1 cellular context compared by ENCODE assay signal in the genomic region with DNA sequence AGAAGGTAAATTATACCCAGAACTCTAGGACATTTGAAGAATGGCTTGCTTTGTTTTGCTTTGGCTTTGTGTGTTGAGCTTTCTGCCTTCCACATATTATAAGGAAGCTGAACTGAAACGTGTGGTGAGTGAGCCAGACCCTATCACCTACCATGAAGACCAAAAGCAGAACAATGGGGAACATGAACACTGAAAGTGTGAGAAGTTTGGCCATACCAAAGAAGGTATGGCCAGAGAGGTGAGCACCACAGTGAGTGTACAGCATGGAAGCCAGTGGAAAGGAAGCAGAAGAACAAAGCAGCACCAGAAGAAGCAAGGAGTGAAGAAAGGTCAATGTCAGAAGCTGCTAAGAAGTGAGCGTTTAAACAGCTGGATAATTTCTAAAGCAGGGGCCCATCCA.
TF ChIP-seq lines count a peak whose summit lies in the region.

No MANE protein-coding gene starts in this region.

TF ChIP-seq in GM12878, 131 proteins besides CTCF, POLR2A, EP300 and RAD21 (continued from another document and continues in another):
- TF ChIP-seq, protein P1, sequence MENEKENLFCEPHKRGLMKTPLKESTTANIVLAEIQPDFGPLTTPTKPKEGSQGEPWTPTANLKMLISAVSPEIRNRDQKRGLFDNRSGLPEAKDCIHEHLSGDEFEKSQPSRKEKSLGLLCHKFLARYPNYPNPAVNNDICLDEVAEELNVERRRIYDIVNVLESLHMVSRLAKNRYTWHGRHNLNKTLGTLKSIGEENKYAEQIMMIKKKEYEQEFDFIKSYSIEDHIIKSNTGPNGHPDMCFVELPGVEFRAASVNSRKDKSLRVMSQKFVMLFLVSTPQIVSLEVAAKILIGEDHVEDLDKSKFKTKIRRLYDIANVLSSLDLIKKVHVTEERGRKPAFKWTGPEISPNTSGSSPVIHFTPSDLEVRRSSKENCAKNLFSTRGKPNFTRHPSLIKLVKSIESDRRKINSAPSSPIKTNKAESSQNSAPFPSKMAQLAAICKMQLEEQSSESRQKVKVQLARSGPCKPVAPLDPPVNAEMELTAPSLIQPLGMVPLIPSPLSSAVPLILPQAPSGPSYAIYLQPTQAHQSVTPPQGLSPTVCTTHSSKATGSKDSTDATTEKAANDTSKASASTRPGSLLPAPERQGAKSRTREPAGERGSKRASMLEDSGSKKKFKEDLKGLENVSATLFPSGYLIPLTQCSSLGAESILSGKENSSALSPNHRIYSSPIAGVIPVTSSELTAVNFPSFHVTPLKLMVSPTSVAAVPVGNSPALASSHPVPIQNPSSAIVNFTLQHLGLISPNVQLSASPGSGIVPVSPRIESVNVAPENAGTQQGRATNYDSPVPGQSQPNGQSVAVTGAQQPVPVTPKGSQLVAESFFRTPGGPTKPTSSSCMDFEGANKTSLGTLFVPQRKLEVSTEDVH (IDR thresholded peaks at IDR 0.05; ENCODE audit: low read depth, partially characterized antibody): no peak
- TF ChIP-seq KLF5 (IDR thresholded peaks at IDR 0.05; ENCODE audit: partially characterized antibody) (no peak), ZNF274 (IDR thresholded peaks at IDR 0.05; ENCODE audit: insufficient read depth, insufficient read length) (no peak), HDGF (IDR thresholded peaks at IDR 0.05) (peak; percentile 60; the same call in 1 of the 2 replicates), TARDBP (IDR thresholded peaks at IDR 0.05; ENCODE audit: borderline replicate concordance) (no peak), JUND (IDR thresholded peaks at IDR 0.05; ENCODE audit: low read depth, low read length) (no peak), SUZ12 (IDR thresholded peaks at IDR 0.05; ENCODE audit: unreplicated experiment) (no peak), CREB1 (IDR thresholded peaks at IDR 0.05; ENCODE audit: low read depth) (no peak), IKZF2 (IDR thresholded peaks at IDR 0.05) (peak; percentile 59; a peak in 2 of 4 replicates), CBX5 (IDR thresholded peaks at IDR 0.05; ENCODE audit: low read depth) (no peak), CBX3 (IDR thresholded peaks at IDR 0.05; ENCODE audit: borderline replicate concordance, low read depth) (no peak), DPF2 (IDR thresholded peaks at IDR 0.05) (no peak), SIX5 (IDR thresholded peaks at IDR 0.05; ENCODE audit: low read depth, low read length, severe bottlenecking) (no peak), HCFC1 (IDR thresholded peaks at IDR 0.05; ENCODE audit: low read length) (no peak), KDM1A (IDR thresholded peaks at IDR 0.05; ENCODE audit: borderline replicate concordance) (no peak), NRF1 (conservative IDR thresholded peaks at IDR 0.05; ENCODE audit: low read depth, low read length) (no peak), POLR2AphosphoS2 (IDR thresholded peaks at IDR 0.05; ENCODE audit: low read depth, low read length) (no peak), POU2F2 (IDR thresholded peaks at IDR 0.05; ENCODE audit: borderline replicate concordance, low read depth, low read length) (no peak), ZNF24 (IDR thresholded peaks at IDR 0.05) (no peak)
- TF ChIP-seq, protein P2, sequence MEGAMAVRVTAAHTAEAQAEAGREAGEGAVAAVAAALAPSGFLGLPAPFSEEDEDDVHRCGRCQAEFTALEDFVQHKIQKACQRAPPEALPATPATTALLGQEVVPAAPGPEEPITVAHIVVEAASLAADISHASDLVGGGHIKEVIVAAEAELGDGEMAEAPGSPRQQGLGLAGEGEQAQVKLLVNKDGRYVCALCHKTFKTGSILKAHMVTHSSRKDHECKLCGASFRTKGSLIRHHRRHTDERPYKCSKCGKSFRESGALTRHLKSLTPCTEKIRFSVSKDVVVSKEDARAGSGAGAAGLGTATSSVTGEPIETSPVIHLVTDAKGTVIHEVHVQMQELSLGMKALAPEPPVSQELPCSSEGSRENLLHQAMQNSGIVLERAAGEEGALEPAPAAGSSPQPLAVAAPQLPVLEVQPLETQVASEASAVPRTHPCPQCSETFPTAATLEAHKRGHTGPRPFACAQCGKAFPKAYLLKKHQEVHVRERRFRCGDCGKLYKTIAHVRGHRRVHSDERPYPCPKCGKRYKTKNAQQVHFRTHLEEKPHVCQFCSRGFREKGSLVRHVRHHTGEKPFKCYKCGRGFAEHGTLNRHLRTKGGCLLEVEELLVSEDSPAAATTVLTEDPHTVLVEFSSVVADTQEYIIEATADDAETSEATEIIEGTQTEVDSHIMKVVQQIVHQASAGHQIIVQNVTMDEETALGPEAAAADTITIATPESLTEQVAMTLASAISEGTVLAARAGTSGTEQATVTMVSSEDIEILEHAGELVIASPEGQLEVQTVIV (IDR thresholded peaks at IDR 0.05; ENCODE audit: borderline replicate concordance, partially characterized antibody): no peak
- TF ChIP-seq, protein P3, sequence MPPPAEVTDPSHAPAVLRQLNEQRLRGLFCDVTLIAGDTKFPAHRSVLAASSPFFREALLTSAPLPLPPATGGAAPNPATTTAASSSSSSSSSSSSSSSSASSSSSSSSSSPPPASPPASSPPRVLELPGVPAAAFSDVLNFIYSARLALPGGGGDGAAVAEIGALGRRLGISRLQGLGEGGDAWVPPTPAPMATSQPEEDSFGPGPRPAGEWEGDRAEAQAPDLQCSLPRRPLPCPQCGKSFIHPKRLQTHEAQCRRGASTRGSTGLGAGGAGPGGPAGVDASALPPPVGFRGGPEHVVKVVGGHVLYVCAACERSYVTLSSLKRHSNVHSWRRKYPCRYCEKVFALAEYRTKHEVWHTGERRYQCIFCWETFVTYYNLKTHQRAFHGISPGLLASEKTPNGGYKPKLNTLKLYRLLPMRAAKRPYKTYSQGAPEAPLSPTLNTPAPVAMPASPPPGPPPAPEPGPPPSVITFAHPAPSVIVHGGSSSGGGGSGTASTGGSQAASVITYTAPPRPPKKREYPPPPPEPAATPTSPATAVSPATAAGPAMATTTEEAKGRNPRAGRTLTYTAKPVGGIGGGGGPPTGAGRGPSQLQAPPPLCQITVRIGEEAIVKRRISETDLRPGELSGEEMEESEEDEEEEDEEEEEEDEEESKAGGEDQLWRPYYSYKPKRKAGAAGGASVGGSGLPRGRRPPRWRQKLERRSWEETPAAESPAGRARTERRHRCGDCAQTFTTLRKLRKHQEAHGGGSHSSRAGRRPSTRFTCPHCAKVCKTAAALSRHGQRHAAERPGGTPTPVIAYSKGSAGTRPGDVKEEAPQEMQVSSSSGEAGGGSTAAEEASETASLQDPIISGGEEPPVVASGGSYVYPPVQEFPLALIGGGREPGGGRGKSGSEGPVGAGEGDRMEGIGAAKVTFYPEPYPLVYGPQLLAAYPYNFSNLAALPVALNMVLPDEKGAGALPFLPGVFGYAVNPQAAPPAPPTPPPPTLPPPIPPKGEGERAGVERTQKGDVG (CRISPR knock-in tag; IDR thresholded peaks at IDR 0.05): no peak
- TF ChIP-seq, protein P4, sequence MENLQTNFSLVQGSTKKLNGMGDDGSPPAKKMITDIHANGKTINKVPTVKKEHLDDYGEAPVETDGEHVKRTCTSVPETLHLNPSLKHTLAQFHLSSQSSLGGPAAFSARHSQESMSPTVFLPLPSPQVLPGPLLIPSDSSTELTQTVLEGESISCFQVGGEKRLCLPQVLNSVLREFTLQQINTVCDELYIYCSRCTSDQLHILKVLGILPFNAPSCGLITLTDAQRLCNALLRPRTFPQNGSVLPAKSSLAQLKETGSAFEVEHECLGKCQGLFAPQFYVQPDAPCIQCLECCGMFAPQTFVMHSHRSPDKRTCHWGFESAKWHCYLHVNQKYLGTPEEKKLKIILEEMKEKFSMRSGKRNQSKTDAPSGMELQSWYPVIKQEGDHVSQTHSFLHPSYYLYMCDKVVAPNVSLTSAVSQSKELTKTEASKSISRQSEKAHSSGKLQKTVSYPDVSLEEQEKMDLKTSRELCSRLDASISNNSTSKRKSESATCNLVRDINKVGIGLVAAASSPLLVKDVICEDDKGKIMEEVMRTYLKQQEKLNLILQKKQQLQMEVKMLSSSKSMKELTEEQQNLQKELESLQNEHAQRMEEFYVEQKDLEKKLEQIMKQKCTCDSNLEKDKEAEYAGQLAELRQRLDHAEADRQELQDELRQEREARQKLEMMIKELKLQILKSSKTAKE (IDR thresholded peaks at IDR 0.05; ENCODE audit: low read depth, poor library complexity, severe bottlenecking): no peak
- TF ChIP-seq, protein P5, sequence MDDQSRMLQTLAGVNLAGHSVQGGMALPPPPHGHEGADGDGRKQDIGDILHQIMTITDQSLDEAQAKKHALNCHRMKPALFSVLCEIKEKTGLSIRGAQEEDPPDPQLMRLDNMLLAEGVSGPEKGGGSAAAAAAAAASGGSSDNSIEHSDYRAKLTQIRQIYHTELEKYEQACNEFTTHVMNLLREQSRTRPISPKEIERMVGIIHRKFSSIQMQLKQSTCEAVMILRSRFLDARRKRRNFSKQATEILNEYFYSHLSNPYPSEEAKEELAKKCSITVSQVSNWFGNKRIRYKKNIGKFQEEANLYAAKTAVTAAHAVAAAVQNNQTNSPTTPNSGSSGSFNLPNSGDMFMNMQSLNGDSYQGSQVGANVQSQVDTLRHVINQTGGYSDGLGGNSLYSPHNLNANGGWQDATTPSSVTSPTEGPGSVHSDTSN (IDR thresholded peaks at IDR 0.05; ENCODE audit: insufficient replicate concordance, low read depth, low read length): no peak
- TF ChIP-seq, protein P6, sequence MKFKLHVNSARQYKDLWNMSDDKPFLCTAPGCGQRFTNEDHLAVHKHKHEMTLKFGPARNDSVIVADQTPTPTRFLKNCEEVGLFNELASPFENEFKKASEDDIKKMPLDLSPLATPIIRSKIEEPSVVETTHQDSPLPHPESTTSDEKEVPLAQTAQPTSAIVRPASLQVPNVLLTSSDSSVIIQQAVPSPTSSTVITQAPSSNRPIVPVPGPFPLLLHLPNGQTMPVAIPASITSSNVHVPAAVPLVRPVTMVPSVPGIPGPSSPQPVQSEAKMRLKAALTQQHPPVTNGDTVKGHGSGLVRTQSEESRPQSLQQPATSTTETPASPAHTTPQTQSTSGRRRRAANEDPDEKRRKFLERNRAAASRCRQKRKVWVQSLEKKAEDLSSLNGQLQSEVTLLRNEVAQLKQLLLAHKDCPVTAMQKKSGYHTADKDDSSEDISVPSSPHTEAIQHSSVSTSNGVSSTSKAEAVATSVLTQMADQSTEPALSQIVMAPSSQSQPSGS (IDR thresholded peaks at IDR 0.05; ENCODE audit: low read length): no peak
- TF ChIP-seq, protein P7, sequence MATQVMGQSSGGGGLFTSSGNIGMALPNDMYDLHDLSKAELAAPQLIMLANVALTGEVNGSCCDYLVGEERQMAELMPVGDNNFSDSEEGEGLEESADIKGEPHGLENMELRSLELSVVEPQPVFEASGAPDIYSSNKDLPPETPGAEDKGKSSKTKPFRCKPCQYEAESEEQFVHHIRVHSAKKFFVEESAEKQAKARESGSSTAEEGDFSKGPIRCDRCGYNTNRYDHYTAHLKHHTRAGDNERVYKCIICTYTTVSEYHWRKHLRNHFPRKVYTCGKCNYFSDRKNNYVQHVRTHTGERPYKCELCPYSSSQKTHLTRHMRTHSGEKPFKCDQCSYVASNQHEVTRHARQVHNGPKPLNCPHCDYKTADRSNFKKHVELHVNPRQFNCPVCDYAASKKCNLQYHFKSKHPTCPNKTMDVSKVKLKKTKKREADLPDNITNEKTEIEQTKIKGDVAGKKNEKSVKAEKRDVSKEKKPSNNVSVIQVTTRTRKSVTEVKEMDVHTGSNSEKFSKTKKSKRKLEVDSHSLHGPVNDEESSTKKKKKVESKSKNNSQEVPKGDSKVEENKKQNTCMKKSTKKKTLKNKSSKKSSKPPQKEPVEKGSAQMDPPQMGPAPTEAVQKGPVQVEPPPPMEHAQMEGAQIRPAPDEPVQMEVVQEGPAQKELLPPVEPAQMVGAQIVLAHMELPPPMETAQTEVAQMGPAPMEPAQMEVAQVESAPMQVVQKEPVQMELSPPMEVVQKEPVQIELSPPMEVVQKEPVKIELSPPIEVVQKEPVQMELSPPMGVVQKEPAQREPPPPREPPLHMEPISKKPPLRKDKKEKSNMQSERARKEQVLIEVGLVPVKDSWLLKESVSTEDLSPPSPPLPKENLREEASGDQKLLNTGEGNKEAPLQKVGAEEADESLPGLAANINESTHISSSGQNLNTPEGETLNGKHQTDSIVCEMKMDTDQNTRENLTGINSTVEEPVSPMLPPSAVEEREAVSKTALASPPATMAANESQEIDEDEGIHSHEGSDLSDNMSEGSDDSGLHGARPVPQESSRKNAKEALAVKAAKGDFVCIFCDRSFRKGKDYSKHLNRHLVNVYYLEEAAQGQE (IDR thresholded peaks at IDR 0.05; ENCODE audit: low read depth, low read length): no peak
- TF ChIP-seq, protein P8, sequence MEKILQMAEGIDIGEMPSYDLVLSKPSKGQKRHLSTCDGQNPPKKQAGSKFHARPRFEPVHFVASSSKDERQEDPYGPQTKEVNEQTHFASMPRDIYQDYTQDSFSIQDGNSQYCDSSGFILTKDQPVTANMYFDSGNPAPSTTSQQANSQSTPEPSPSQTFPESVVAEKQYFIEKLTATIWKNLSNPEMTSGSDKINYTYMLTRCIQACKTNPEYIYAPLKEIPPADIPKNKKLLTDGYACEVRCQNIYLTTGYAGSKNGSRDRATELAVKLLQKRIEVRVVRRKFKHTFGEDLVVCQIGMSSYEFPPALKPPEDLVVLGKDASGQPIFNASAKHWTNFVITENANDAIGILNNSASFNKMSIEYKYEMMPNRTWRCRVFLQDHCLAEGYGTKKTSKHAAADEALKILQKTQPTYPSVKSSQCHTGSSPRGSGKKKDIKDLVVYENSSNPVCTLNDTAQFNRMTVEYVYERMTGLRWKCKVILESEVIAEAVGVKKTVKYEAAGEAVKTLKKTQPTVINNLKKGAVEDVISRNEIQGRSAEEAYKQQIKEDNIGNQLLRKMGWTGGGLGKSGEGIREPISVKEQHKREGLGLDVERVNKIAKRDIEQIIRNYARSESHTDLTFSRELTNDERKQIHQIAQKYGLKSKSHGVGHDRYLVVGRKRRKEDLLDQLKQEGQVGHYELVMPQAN (conservative IDR thresholded peaks at IDR 0.05): no peak
- TF ChIP-seq, protein P9, sequence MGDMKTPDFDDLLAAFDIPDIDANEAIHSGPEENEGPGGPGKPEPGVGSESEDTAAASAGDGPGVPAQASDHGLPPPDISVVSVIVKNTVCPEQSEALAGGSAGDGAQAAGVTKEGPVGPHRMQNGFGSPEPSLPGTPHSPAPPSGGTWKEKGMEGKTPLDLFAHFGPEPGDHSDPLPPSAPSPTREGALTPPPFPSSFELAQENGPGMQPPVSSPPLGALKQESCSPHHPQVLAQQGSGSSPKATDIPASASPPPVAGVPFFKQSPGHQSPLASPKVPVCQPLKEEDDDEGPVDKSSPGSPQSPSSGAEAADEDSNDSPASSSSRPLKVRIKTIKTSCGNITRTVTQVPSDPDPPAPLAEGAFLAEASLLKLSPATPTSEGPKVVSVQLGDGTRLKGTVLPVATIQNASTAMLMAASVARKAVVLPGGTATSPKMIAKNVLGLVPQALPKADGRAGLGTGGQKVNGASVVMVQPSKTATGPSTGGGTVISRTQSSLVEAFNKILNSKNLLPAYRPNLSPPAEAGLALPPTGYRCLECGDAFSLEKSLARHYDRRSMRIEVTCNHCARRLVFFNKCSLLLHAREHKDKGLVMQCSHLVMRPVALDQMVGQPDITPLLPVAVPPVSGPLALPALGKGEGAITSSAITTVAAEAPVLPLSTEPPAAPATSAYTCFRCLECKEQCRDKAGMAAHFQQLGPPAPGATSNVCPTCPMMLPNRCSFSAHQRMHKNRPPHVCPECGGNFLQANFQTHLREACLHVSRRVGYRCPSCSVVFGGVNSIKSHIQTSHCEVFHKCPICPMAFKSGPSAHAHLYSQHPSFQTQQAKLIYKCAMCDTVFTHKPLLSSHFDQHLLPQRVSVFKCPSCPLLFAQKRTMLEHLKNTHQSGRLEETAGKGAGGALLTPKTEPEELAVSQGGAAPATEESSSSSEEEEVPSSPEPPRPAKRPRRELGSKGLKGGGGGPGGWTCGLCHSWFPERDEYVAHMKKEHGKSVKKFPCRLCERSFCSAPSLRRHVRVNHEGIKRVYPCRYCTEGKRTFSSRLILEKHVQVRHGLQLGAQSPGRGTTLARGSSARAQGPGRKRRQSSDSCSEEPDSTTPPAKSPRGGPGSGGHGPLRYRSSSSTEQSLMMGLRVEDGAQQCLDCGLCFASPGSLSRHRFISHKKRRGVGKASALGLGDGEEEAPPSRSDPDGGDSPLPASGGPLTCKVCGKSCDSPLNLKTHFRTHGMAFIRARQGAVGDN (IDR thresholded peaks at IDR 0.05): peak; percentile 48; the same call in 1 of the 2 replicates
